In the genomic region with DNA sequence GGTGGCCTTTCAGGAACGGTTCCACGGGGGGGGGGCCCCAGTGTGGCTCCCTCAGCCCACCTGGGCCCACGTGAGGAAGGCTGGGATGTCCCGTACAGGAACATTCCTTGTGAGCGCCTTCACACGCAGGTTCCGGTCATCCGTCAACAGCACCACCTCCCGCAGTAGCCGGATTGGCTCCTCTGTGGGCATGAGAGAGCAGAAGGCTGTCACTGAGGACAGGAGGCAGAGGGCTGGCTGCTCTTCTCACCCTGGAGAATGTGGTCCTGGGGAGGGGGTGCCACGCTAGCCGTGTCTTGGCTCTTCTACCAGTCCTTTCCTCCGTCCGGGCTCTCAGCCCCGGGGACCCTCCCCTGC, we compare ENCODE assay signal across 15 cellular contexts. TPM values are rescaled to one million over a fixed set of nuclear protein-coding genes. Genes with fewer than 3 reads are reported as not detected.
DNase-seq lines count a peak whose midpoint lies in the region; TF ChIP-seq lines count a peak whose summit lies in the region.
"Had no signal": no experiment of that assay in that cellular context is flagged by ENCODE, and none has a peak within 500 bp of the region (broad histone marks: within the 10 kb centered on the region; RNA-seq: fewer than 3 reads in every experiment).

No MANE protein-coding gene starts in this region.

- WGBS in esophagus, 2 donors = 79 to 85% methylated on average over 9 to 15 of the region's 15 CpGs
- 74 to 83% methylated on average over 14 to 15 of the region's 15 CpGs for WGBS in thyroid gland, 2 donors

- H3K9me3 ChIP-seq in esophagus (ENCODE audit: control insufficient read depth in 2 of 2, insufficient read depth in 1 of 2, low read depth in 1 of 2, low read length in 1 of 2) (no peaks in the 10 kb centered on the region), muscle layer of duodenum (ENCODE audit: control insufficient read depth in 1 of 2, low read length in 2 of 2) (no peaks in the 10 kb centered on the region), thyroid gland (no peaks in the 10 kb centered on the region)

- H3K27ac ChIP-seq in esophagus (ENCODE audit: low read depth in 2 of 2, low read length in 1 of 2) = peak overlapping the region; percentile 57 to 62
- H3K27ac ChIP-seq in muscle layer of duodenum (ENCODE audit: low read length) = peak overlapping the region; percentile 56
- peak overlapping the region; percentile 49 to 65 (median 61) for H3K27ac ChIP-seq in thyroid gland
- H3K27ac ChIP-seq: 22Rv1 had no signal

- H3K27me3 Mint-ChIP-seq in T-helper 2 cell treated with Interferon-gamma antibody and Interleukin-4, amounts not matched to agents 5 μg/mL and 100 μg/mL, for 36 hours (ENCODE audit: low read depth) = no peaks in the 10 kb centered on the region

- H3K4me1 ChIP-seq in esophagus (ENCODE audit: control insufficient read depth in 2 of 2, insufficient read depth in 2 of 2, low read length in 1 of 2) = peaks cover 12 to 26% of the 10 kb centered on the region in 2 donors
- H3K4me1 ChIP-seq in muscle layer of duodenum (ENCODE audit: control insufficient read depth in 1 of 2, insufficient read depth in 2 of 2, low read length in 2 of 2) = peaks cover 19 to 71% of the 10 kb centered on the region in 2 donors
- H3K4me1 ChIP-seq in thyroid gland = peaks cover 6 to 82% of the 10 kb centered on the region in 2 donors

- H3K36me3 ChIP-seq in esophagus (ENCODE audit: control insufficient read depth in 2 of 2, insufficient read depth in 2 of 2, low read length in 1 of 2) (peaks cover 9 to 30% of the 10 kb centered on the region in 2 donors), muscle layer of duodenum (ENCODE audit: control insufficient read depth in 1 of 2, insufficient read depth in 2 of 2, low read length in 2 of 2) (peaks cover 16 to 30% of the 10 kb centered on the region in 2 donors), thyroid gland (peaks cover 25 to 32% of the 10 kb centered on the region in 2 donors), H7 (replicated peaks; ENCODE audit: control insufficient read depth, insufficient read depth, low read length) (peaks cover 1% of the 10 kb centered on the region)

- TF ChIP-seq CTCF in thyroid gland (IDR thresholded peaks at IDR 0.05) = no peak

- no peak overlapping the region for H3K4me3 Mint-ChIP-seq in T-helper 2 cell treated with Interferon-gamma antibody and Interleukin-4, amounts not matched to agents 5 μg/mL and 100 μg/mL, for 36 hours

- peak overlapping the region; percentile 26 for H3K27ac Mint-ChIP-seq in T-helper 2 cell treated with Interferon-gamma antibody and Interleukin-4, amounts not matched to agents 5 μg/mL and 100 μg/mL, for 36 hours

- no peak for DNase-seq in T-helper 2 cell treated with Interferon-gamma antibody and Interleukin-4, amounts not matched to agents 5 μg/mL and 100 μg/mL, for 36 hours (ENCODE audit: low spot score)
- DNase-seq in T-helper 2 cell (no peak), thyroid gland (no peak), NCI-H2081 treated with DMSO at 0.1 percent for 48 hours (lab: John Stamatoyannopoulos, UW) (no peak), H7 (no peak)
- no peak for DNase-seq in activated effector memory CD4-positive, alpha-beta T cell treated with anti-CD3 and anti-CD28 coated beads, Interleukin-2, amount 50 U/mL, for 16 hours
- DNase-seq: CD8-positive, alpha-beta memory T cell; cortex of kidney; NCI-H1417; PC-3; stimulated activated CD4-positive, alpha-beta T cell treated with anti-CD3 and anti-CD28 coated beads, Interleukin-2, amount 100 ng/mL, for 24 hours had no signal

- H3K4me1 Mint-ChIP-seq in T-helper 2 cell treated with Interferon-gamma antibody and Interleukin-4, amounts not matched to agents 5 μg/mL and 100 μg/mL, for 36 hours (ENCODE audit: low read depth) = peaks cover 48% of the 10 kb centered on the region

- no peak overlapping the region for H3K4me3 ChIP-seq in esophagus (ENCODE audit: low read depth in 1 of 2, low read length in 2 of 2)
- H3K4me3 ChIP-seq in muscle layer of duodenum (ENCODE audit: low read depth in 1 of 2, low read length in 2 of 2) = no peak overlapping the region
- H3K4me3 ChIP-seq in thyroid gland (replicated peaks in 1 of 3) = no peak overlapping the region
- no peak overlapping the region for H3K4me3 ChIP-seq in H7 (ENCODE audit: insufficient read depth, low read depth, low read length)

- intact Hi-C loops in thyroid gland (cut with DNase I) = no loop called here

- H3K9me3 Mint-ChIP-seq in T-helper 2 cell treated with Interferon-gamma antibody and Interleukin-4, amounts not matched to agents 5 μg/mL and 100 μg/mL, for 36 hours = no peaks in the 10 kb centered on the region
- H3K9me3 Mint-ChIP-seq: CD8-positive, alpha-beta memory T cell had no signal

- H3K36me3 Mint-ChIP-seq in T-helper 2 cell treated with Interferon-gamma antibody and Interleukin-4, amounts not matched to agents 5 μg/mL and 100 μg/mL, for 36 hours (ENCODE audit: low read depth) = peaks cover 61% of the 10 kb centered on the region

- TF ChIP-seq POLR2A in thyroid gland (IDR thresholded peaks at IDR 0.05) = no peak

- H3K27me3 ChIP-seq in esophagus (ENCODE audit: control insufficient read depth in 1 of 2, insufficient read depth in 2 of 2, low read length in 2 of 2) = no peaks in the 10 kb centered on the region
- H3K27me3 ChIP-seq in muscle layer of duodenum (ENCODE audit: low read depth, low read length) = no peaks in the 10 kb centered on the region
- peaks cover 5% of the 10 kb centered on the region for H3K27me3 ChIP-seq in thyroid gland
- H3K27me3 ChIP-seq in H7 (ENCODE audit: control insufficient read depth, insufficient read depth, low read length) = peaks cover 29% of the 10 kb centered on the region

RNA-seq across cellular contexts. Expression of gene HIC1, which starts 6.5 kb away (rescaled TPM):
- polyA plus RNA-seq in esophagus = 1 to 10 TPM; 1.4 to 1.6 TPM
- 10 to 100 TPM; 13.3 to 23.2 (median 18.3) TPM for total RNA-seq in thyroid gland
- total RNA-seq in H7 (2014; rRNA removed; shearing (Covaris generic)) = 0.03 and 0.63 TPM in 2 replicates

RNA-seq across cellular contexts. Expression of gene OVCA2, which starts 19.6 kb away (rescaled TPM):
- polyA plus RNA-seq in esophagus = 10 to 100 TPM; 38.4 to 55.6 TPM
- total RNA-seq in thyroid gland = 10 to 100 TPM; 37.6 to 54.1 (median 47.3) TPM
- 23.1 and 25.1 TPM in 2 replicates for total RNA-seq in H7 (2014; rRNA removed; shearing (Covaris generic))

RNA-seq across cellular contexts. Expression of gene DPH1, which starts 31.5 kb away (rescaled TPM):
- polyA plus RNA-seq in esophagus = 10 to 100 TPM; 18.8 to 21.0 TPM
- total RNA-seq in thyroid gland = 10 to 100 TPM; 41.6 to 61.1 (median 49.3) TPM
- total RNA-seq in H7 (2014; rRNA removed; shearing (Covaris generic)) = 37.0 and 53.6 TPM in 2 replicates

RNA-seq across cellular contexts. Expression of gene RTN4RL1, which starts 36.3 kb away (rescaled TPM):
- polyA plus RNA-seq in esophagus = 1 to 10 TPM in 1 of 2 donors, under 1 TPM in 1; 0.89 to 2.0 TPM
- total RNA-seq in thyroid gland = 1 to 10 TPM; 1.6 to 4.9 (median 2.5) TPM
- 4.0 and 7.0 TPM in 2 replicates for total RNA-seq in H7 (2014; rRNA removed; shearing (Covaris generic))
- total RNA-seq: mononuclear cell had no signal
